Comparison of ENCODE assay signal across 10 cellular contexts in the genomic region with DNA sequence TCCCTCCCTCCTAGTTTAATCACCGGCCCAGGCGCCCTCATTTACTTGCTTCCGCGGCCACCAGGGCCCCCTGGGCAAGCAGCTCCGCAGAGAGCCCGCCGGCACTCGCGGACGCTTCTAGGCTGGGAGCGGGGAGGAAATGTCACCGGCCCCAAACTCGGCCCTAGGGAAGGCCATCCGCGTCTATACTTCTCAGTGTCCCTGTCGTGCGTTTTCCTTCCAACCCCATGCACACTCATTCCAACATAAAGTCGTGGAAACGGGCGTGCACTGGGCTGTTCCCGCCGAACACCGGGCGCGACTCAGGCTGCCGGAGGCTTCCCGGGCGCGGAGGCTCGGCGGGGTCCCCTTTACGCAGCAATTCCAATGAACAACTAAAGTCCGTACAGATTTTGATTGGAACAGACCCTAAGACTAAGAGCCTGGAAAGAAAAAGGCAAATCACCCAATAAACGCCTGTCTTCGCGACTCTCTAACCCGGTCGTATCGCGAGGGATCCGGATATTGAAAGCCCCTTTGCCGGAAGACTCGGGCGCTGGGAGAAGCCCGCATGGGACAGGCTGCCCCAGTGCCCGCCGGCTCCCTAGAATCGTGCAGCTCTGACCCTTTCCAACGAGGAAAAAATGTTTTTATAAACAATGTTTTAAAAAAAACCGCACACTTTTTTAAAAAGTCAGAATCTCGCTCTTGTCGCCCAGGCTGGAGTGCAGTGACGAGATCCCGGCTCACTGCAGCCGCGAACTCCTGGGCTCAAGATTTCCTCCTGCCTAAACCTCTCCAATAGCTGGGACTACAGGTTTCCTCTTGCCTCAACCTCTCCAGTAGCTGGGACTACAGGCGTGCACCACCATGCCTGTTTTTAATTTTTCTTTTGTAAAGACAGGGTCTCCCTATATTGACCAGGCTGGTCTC. TPM values are rescaled to one million over a fixed set of nuclear protein-coding genes. Genes with fewer than 3 reads are reported as not detected.
A peak's percentile ranks its signal among the peaks of the same experiment; 100 is the strongest.
DNase-seq lines count a peak whose midpoint lies in the region; ATAC-seq and FAIRE-seq lines count a peak whose summit lies in the region.
"Had no signal": no experiment of that assay in that cellular context is flagged by ENCODE, and none has a peak within 500 bp of the region (broad histone marks: within the 10 kb centered on the region; RNA-seq: fewer than 3 reads in every experiment).

No MANE protein-coding gene starts in this region.

- no peaks in the 10 kb centered on the region for H3K36me3 ChIP-seq in small intestine (ENCODE audit: control insufficient read depth in 2 of 2, insufficient read depth in 2 of 2, low read length in 2 of 2)

- H3K4me3 ChIP-seq in right cardiac atrium (ENCODE audit: low read length): peak overlapping the region; percentile 40
- H3K4me3 ChIP-seq in small intestine (ENCODE audit: low read depth in 1 of 2, low read length in 2 of 2): peak overlapping the region; percentile 12 to 76

- DNase-seq in DMS79 treated with DMSO at 0.1 percent for 48 hours (lab: John Stamatoyannopoulos, UW): peak; percentile 70
- DNase-seq in DMS79 (lab: John Stamatoyannopoulos, UW): no peak
- peak; percentile 35 for DNase-seq in SW480 (ENCODE audit: low spot score)
- peak in 1 of 3 donors; percentile 35 for DNase-seq in right cardiac atrium
- DNase-seq in small intestine: peak; percentile 51
- DNase-seq in A172 (ENCODE audit: low spot score): no peak
- DNase-seq: KG1 had no signal

- peaks cover 2% of the 10 kb centered on the region for H3K4me1 ChIP-seq in right cardiac atrium (ENCODE audit: control insufficient read depth, insufficient read depth, low read length)
- H3K4me1 ChIP-seq in small intestine (ENCODE audit: control insufficient read depth in 2 of 2, insufficient read depth in 1 of 2, low read depth in 1 of 2, low read length in 1 of 2): no peaks in the 10 kb centered on the region

- no peaks in the 10 kb centered on the region for H3K9me3 ChIP-seq in right cardiac atrium (ENCODE audit: control insufficient read depth, low read length)
- no peaks in the 10 kb centered on the region for H3K9me3 ChIP-seq in small intestine (ENCODE audit: control insufficient read depth, low read depth)

- intact Hi-C loops in right cardiac atrium (cut with DNase I): loop anchor here in 1 of 4 donors (5.0 kb wide), 1 partner anchor 373 kb away; no protein-coding TSS in a partner anchor

- 3% methylated on average over 57 of the region's 57 CpGs for WGBS in right cardiac atrium
- 2 to 3% (median 3%) methylated on average over 57 of the region's 57 CpGs for WGBS in small intestine, 3 donors

- H3K27ac ChIP-seq in right cardiac atrium (ENCODE audit: low read length): no peak overlapping the region
- peak overlapping the region; percentile 88 to 93 for H3K27ac ChIP-seq in small intestine (ENCODE audit: low read depth in 1 of 2, low read length in 1 of 2)

- ATAC-seq in right cardiac atrium (no peak), GM19351 (IDR thresholded peaks at IDR 0.05; ENCODE audit: unreplicated experiment) (no peak), GM19328 (IDR thresholded peaks at IDR 0.05; ENCODE audit: unreplicated experiment) (no peak)

- no peak for FAIRE-seq in small intestine (lab: Jason Lieb, UNC)

- peaks cover 7% of the 10 kb centered on the region for H3K27me3 ChIP-seq in right cardiac atrium (ENCODE audit: control insufficient read depth, insufficient read depth)
- peaks cover 0 to 8% of the 10 kb centered on the region in 2 donors for H3K27me3 ChIP-seq in small intestine (ENCODE audit: control insufficient read depth in 2 of 2, insufficient read depth in 2 of 2, low read length in 2 of 2)

RNA-seq across cellular contexts. Expression of a gene that starts 1.3 kb away (rescaled TPM):
- total RNA-seq in right cardiac atrium: not detected
- polyA plus RNA-seq in right cardiac atrium: not detected
- 10 to 100 TPM; 12.2 to 19.5 (median 18.8) TPM for polyA plus RNA-seq in small intestine
- total RNA-seq in A172 (2014; rRNA removed; shearing (Covaris generic)): not detected in 2 replicates
- polyA plus RNA-seq: AG04450 had no signal

Comparison
In these comparisons a context has a peak if more than half of its experiments do, and no peak if none do; other contexts are left out.
1. DNase-seq: peak in DMS79 treated with DMSO at 0.1 percent for 48 hours (single experiment), SW480 (single experiment) and small intestine (single experiment); none in DMS79 (single experiment) and A172 (single experiment).